Comparison of ENCODE assay signal across 17 cellular contexts in the genomic region with DNA sequence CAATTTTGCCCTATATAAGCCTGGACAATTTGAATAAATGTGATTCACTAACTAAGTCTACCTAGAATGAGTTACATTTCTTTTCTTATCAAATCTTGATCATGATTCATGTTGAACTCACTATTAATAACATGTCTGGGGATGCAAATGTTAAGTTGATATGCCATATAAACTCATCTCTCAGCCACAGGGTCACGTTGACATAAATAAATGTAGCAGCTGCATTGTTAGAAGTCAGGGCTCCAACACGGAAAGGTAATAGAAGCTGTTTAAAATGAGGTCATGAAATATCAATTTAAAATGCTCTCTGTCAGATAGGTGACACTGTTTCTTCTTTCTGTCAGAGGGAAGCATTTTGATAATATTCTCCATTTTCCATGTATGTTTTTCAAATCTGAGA.
"Had no signal": no experiment of that assay in that cellular context is flagged by ENCODE, and none has a peak within 500 bp of the region (broad histone marks: within the 10 kb centered on the region; RNA-seq: fewer than 3 reads in every experiment).

No MANE protein-coding gene starts in this region.

- H3K27me3 Mint-ChIP-seq: type B pancreatic cell had no signal

- DNase-seq: cortex of kidney; dorsolateral prefrontal cortex; effector CD8-positive, alpha-beta T cell; heart left ventricle; hippocampal formation; mucosa of descending colon; natural killer cell; nucleus accumbens; ovary; right cardiac atrium; stimulated activated CD4-positive, alpha-beta T cell treated with anti-CD3 and anti-CD28 coated beads, Interleukin-2, amount 100 ng/mL, for 48 hours; stimulated activated naive CD4-positive, alpha-beta T cell treated with Interleukin-2 at 50 U/mL for 16 hours; thyroid gland had no signal

- ATAC-seq: heart left ventricle, left lobe of liver, mucosa of descending colon, natural killer cell, right cardiac atrium had no signal

- H3K4me3 Mint-ChIP-seq: natural killer cell, neural progenitor cell, type B pancreatic cell had no signal

- H3K4me2 ChIP-seq: neural progenitor cell, smooth muscle cell had no signal

- H3K36me3 ChIP-seq: heart left ventricle, neural progenitor cell, ovary, thyroid gland had no signal

- H3K9ac ChIP-seq: neural progenitor cell had no signal

- H3K27me3 ChIP-seq: dorsolateral prefrontal cortex, heart left ventricle, neural progenitor cell, ovary, thyroid gland had no signal

- H3K9me3 Mint-ChIP-seq: neural progenitor cell, type B pancreatic cell had no signal

- H3K9me3 ChIP-seq: mucosa of descending colon, ovary, thyroid gland had no signal

- H3K4me3 ChIP-seq: dorsolateral prefrontal cortex, heart left ventricle, mucosa of descending colon, neural progenitor cell, ovary, smooth muscle cell, thyroid gland had no signal

- H3K27ac ChIP-seq: dorsolateral prefrontal cortex, heart left ventricle, neural progenitor cell, ovary, thyroid gland had no signal

- H3K27ac Mint-ChIP-seq: natural killer cell, neural progenitor cell, type B pancreatic cell had no signal

- H2AFZ ChIP-seq: neural progenitor cell had no signal

- H3K4me1 ChIP-seq: heart left ventricle, neural progenitor cell had no signal

- H3K36me3 Mint-ChIP-seq: natural killer cell, neural progenitor cell, type B pancreatic cell had no signal

- H3K4me1 Mint-ChIP-seq: natural killer cell, neural progenitor cell had no signal
